Comparison of ENCODE assay signal across 1 cellular context in genomic region chr9:26271495-26272122, GRCh38.
TF ChIP-seq lines count a peak whose summit lies in the region.

No MANE protein-coding gene starts in this region.

TF ChIP-seq in H1, 55 proteins besides CTCF, POLR2A, EP300 and RAD21:
- TF ChIP-seq SAP30 (IDR thresholded peaks at IDR 0.05; ENCODE audit: insufficient read depth, insufficient replicate concordance, low read length), result no peak
- TF ChIP-seq BRCA1 (IDR thresholded peaks at IDR 0.05; ENCODE audit: low read depth, low read length), result no peak
- TF ChIP-seq CHD2 (IDR thresholded peaks at IDR 0.05; ENCODE audit: low read length), result no peak
- no peak for TF ChIP-seq CTBP2 (IDR thresholded peaks at IDR 0.05; ENCODE audit: borderline replicate concordance, insufficient read depth, insufficient read length, low read length)
- TF ChIP-seq ASH2L (IDR thresholded peaks at IDR 0.05; ENCODE audit: low read length), result no peak
- TF ChIP-seq E2F6 (IDR thresholded peaks at IDR 0.05), result no peak
- no peak for TF ChIP-seq TCF12 (IDR thresholded peaks at IDR 0.05; ENCODE audit: low read depth, low read length)
- no peak for TF ChIP-seq ZNF274 (IDR thresholded peaks at IDR 0.05; ENCODE audit: borderline replicate concordance, extremely low read depth, low read length)
- no peak for TF ChIP-seq EZH2 (IDR thresholded peaks at IDR 0.05; ENCODE audit: low read depth, low read length, severe bottlenecking)
- TF ChIP-seq GABPA (IDR thresholded peaks at IDR 0.05; ENCODE audit: borderline replicate concordance, insufficient read depth, low read length), result no peak
- TF ChIP-seq TBP (IDR thresholded peaks at IDR 0.05; ENCODE audit: low read depth, low read length), result no peak
- TF ChIP-seq YY1 (IDR thresholded peaks at IDR 0.05; ENCODE audit: low read depth, low read length), result no peak
- TF ChIP-seq TEAD4 (IDR thresholded peaks at IDR 0.05; ENCODE audit: low read depth, low read length), result no peak
- TF ChIP-seq NRF1 (IDR thresholded peaks at IDR 0.05; ENCODE audit: low read depth, low read length), result no peak
- no peak for TF ChIP-seq SRF (IDR thresholded peaks at IDR 0.05; ENCODE audit: low read depth, low read length)
- TF ChIP-seq NANOG (IDR thresholded peaks at IDR 0.05; ENCODE audit: insufficient read depth, low read depth, low read length, poor library complexity, severe bottlenecking), result no peak
- TF ChIP-seq MAFK (IDR thresholded peaks at IDR 0.05; ENCODE audit: low read depth, low read length), result no peak
- TF ChIP-seq USF2 (IDR thresholded peaks at IDR 0.05; ENCODE audit: low read length), result no peak
- no peak for TF ChIP-seq FOSL1 (IDR thresholded peaks at IDR 0.05; ENCODE audit: insufficient read depth, low read depth, low read length)
- TF ChIP-seq ATF3 (IDR thresholded peaks at IDR 0.05; ENCODE audit: insufficient read depth, low read depth, low read length), result no peak
